30 cellular contexts compared by ENCODE assay signal in the genomic region with DNA sequence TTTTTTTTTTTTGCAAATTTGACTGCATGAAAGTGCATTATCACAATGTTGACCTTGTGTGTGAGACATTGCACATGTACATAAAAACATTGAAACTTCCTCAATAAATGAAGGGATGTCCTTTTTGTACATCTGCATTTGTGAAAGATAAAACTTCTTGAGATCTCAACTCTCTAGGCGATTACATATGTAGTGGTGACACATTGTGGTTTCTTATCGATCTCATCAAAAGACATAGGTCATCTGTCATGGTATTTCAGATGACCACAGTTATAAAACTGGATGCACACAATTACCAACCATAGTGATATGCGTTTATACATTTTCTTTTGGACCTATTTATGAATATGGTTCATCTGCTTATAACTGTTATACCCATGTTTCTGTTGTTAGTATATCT.
"Had no signal": no experiment of that assay in that cellular context is flagged by ENCODE, and none has a peak within 500 bp of the region (broad histone marks: within the 10 kb centered on the region; RNA-seq: fewer than 3 reads in every experiment).

No MANE protein-coding gene starts in this region.

- H3K4me1 Mint-ChIP-seq: activated CD4-positive, alpha-beta T cell treated with anti-CD3 and anti-CD28 coated beads, Interleukin-2, amount 10 ng/mL, durations not matched to agents 7 days and 5 days; activated T-helper 17 cell treated with anti-CD3 and anti-CD28 coated beads, Interleukin-2, amount 50 U/mL, for 72 hours; naive thymus-derived CD8-positive, alpha-beta T cell; stimulated activated naive CD8-positive, alpha-beta T cell treated with anti-CD3 and anti-CD28 coated beads, Interleukin-15, amount 100 ng/mL, for 72 hours had no signal

- H3K4me3 Mint-ChIP-seq: activated CD4-positive, alpha-beta T cell treated with anti-CD3 and anti-CD28 coated beads, Interleukin-2, amount 10 ng/mL, durations not matched to agents 7 days and 5 days; activated CD8-positive, alpha-beta T cell treated with anti-CD3 and anti-CD28 coated beads for 36 hours; activated T-cell treated with anti-CD3 and anti-CD28 coated beads, Interleukin-2, amount 50 U/mL, for 4 hours; activated T-helper 17 cell treated with anti-CD3 and anti-CD28 coated beads, Interleukin-2, amount 50 U/mL, for 72 hours; naive thymus-derived CD8-positive, alpha-beta T cell; neural progenitor cell; stimulated activated memory B cell treated with anti-CD40 and anti-IgM and Interleukin-4, amounts not matched to agents 10 μg/mL and 1 μg/mL and 100 μg/mL, for 72 hours; stimulated activated naive CD8-positive, alpha-beta T cell treated with anti-CD3 and anti-CD28 coated beads, Interleukin-15, amount 100 ng/mL, for 72 hours; type B pancreatic cell had no signal

- H3K4me3 ChIP-seq: breast epithelium, neural progenitor cell, psoas muscle, right atrium auricular region, smooth muscle cell, uterus had no signal

- H3K36me3 Mint-ChIP-seq: naive thymus-derived CD8-positive, alpha-beta T cell; neural progenitor cell; stimulated activated memory B cell treated with anti-CD40 and anti-IgM and Interleukin-4, amounts not matched to agents 10 μg/mL and 1 μg/mL and 100 μg/mL, for 72 hours; type B pancreatic cell had no signal

- H3K27me3 Mint-ChIP-seq: activated CD4-positive, alpha-beta T cell treated with anti-CD3 and anti-CD28 coated beads, Interleukin-2, amount 10 ng/mL, durations not matched to agents 7 days and 5 days; activated CD8-positive, alpha-beta T cell treated with anti-CD3 and anti-CD28 coated beads for 36 hours; stimulated activated memory B cell treated with anti-CD40 and anti-IgM and Interleukin-4, amounts not matched to agents 10 μg/mL and 1 μg/mL and 100 μg/mL, for 72 hours; stimulated activated naive CD8-positive, alpha-beta T cell treated with anti-CD3 and anti-CD28 coated beads, Interleukin-15, amount 100 ng/mL, for 72 hours had no signal

- ATAC-seq: activated CD8-positive, alpha-beta T cell treated with anti-CD3 and anti-CD28 coated beads for 36 hours; activated T-cell treated with anti-CD3 and anti-CD28 coated beads, Interleukin-2, amount 50 U/mL, for 4 hours; activated T-helper 17 cell treated with anti-CD3 and anti-CD28 coated beads, Interleukin-2, amount 50 U/mL, for 72 hours; left colon; naive thymus-derived CD8-positive, alpha-beta T cell; psoas muscle; stimulated activated memory B cell treated with anti-CD40 and anti-IgM and Interleukin-4, amounts not matched to agents 10 μg/mL and 1 μg/mL and 100 μg/mL, for 72 hours; stimulated activated naive CD8-positive, alpha-beta T cell treated with anti-CD3 and anti-CD28 coated beads, Interleukin-15, amount 100 ng/mL, for 72 hours had no signal

- H3K27ac Mint-ChIP-seq: activated CD4-positive, alpha-beta T cell treated with anti-CD3 and anti-CD28 coated beads, Interleukin-2, amount 10 ng/mL, durations not matched to agents 7 days and 5 days; activated CD8-positive, alpha-beta T cell treated with anti-CD3 and anti-CD28 coated beads for 36 hours; activated T-helper 17 cell treated with anti-CD3 and anti-CD28 coated beads, Interleukin-2, amount 50 U/mL, for 72 hours; naive thymus-derived CD8-positive, alpha-beta T cell; neural progenitor cell; stimulated activated memory B cell treated with anti-CD40 and anti-IgM and Interleukin-4, amounts not matched to agents 10 μg/mL and 1 μg/mL and 100 μg/mL, for 72 hours; stimulated activated naive CD8-positive, alpha-beta T cell treated with anti-CD3 and anti-CD28 coated beads, Interleukin-15, amount 100 ng/mL, for 72 hours; type B pancreatic cell had no signal

- DNase-seq: activated CD4-positive, alpha-beta T cell treated with anti-CD3 and anti-CD28 coated beads, Interleukin-2, amount 10 ng/mL, durations not matched to agents 7 days and 5 days; activated CD4-positive, CD25-positive, alpha-beta regulatory T cell treated with anti-CD3 and anti-CD28 coated beads, Interleukin-2, amount 50 U/mL, for 72 hours; activated CD8-positive, alpha-beta T cell treated with anti-CD3 and anti-CD28 coated beads for 36 hours; activated gamma-delta T cell treated with Interleukin-2 at 50 U/mL for 16 hours; activated naive CD4-positive, alpha-beta T cell treated with anti-CD3 and anti-CD28 coated beads, Interleukin-2, amount 50 U/mL, for 16 hours; activated T-cell treated with anti-CD3 and anti-CD28 coated beads, Interleukin-2, amount 50 U/mL, for 4 hours; amygdala; central memory CD4-positive, alpha-beta T cell; foreskin fibroblast; head of caudate nucleus; hippocampal formation; left colon; naive thymus-derived CD8-positive, alpha-beta T cell; occipital lobe; psoas muscle; stimulated activated CD4-positive, alpha-beta T cell treated with anti-CD3 and anti-CD28 coated beads, Interleukin-1b, Interleukin-23, amount 100 ng/mL, for 48 hours; stimulated activated CD4-positive, alpha-beta T cell treated with anti-CD3 and anti-CD28 coated beads, Interleukin-4, amount 100 ng/mL, for 4 hours; stimulated activated CD8-positive, alpha-beta memory T cell treated with anti-CD3 and anti-CD28 coated beads, Interleukin-4, amount 100 ng/mL, for 48 hours; stimulated activated naive CD8-positive, alpha-beta T cell treated with anti-CD3 and anti-CD28 coated beads, Interleukin-15, amount 100 ng/mL, for 72 hours; substantia nigra; uterus had no signal

- H3K9me3 Mint-ChIP-seq: activated CD8-positive, alpha-beta T cell treated with anti-CD3 and anti-CD28 coated beads for 36 hours; activated T-cell treated with anti-CD3 and anti-CD28 coated beads, Interleukin-2, amount 50 U/mL, for 4 hours; neural progenitor cell; stimulated activated memory B cell treated with anti-CD40 and anti-IgM and Interleukin-4, amounts not matched to agents 10 μg/mL and 1 μg/mL and 100 μg/mL, for 72 hours; stimulated activated naive CD8-positive, alpha-beta T cell treated with anti-CD3 and anti-CD28 coated beads, Interleukin-15, amount 100 ng/mL, for 72 hours had no signal

- FAIRE-seq: endothelial cell of umbilical vein, keratinocyte had no signal
